ENCODE assay signal across 1 cellular context in the genomic region with DNA sequence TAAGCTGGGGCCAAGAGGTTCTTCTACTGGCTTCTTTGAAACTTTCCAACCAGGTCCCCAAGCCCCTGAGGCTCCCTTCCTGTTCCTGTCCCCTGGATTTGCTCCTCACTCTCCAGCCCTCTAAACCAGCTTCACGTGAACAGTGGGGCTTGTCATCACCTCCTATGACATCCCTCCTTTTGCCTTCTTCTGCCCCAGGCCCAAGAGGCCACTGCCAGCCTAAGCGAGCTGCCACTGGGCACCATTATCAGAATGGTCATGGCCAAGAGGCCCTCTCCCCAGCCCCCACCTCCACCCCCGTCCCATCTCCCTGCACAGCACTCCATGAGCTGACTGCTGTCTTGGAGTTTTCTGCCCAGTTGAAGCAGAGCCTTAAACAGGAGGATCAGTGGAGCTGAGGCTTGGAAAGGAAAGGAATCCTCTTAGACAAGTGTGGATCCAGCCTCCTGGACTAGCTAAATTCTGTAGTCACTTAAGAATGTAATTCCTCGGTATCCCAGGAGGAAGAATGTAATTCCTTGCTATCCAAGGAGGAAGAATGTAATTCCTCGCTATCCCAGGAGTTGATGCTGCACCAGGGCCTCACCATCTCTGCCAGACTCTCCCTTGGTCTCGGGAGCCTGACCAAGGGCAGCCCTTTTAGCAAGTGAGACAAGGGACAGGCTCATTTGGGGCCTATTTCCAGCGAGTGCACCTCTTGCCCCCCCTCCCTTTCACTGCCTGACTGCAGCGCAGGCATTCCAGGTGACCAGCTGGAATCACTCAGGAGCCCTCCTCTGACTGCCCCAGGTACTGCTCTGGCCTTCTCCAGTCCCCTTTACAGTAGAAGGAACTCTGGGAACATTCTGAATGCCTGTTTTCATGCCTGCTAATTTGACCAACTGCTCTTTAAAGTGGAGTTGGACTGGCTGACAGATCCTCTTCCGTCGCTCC.
TF ChIP-seq lines count a peak whose summit lies in the region.

No MANE protein-coding gene starts in this region.

TF ChIP-seq in GM23338, 12 proteins besides CTCF, POLR2A, EP300 and RAD21 (continued from another document):
- TF ChIP-seq, protein P1, sequence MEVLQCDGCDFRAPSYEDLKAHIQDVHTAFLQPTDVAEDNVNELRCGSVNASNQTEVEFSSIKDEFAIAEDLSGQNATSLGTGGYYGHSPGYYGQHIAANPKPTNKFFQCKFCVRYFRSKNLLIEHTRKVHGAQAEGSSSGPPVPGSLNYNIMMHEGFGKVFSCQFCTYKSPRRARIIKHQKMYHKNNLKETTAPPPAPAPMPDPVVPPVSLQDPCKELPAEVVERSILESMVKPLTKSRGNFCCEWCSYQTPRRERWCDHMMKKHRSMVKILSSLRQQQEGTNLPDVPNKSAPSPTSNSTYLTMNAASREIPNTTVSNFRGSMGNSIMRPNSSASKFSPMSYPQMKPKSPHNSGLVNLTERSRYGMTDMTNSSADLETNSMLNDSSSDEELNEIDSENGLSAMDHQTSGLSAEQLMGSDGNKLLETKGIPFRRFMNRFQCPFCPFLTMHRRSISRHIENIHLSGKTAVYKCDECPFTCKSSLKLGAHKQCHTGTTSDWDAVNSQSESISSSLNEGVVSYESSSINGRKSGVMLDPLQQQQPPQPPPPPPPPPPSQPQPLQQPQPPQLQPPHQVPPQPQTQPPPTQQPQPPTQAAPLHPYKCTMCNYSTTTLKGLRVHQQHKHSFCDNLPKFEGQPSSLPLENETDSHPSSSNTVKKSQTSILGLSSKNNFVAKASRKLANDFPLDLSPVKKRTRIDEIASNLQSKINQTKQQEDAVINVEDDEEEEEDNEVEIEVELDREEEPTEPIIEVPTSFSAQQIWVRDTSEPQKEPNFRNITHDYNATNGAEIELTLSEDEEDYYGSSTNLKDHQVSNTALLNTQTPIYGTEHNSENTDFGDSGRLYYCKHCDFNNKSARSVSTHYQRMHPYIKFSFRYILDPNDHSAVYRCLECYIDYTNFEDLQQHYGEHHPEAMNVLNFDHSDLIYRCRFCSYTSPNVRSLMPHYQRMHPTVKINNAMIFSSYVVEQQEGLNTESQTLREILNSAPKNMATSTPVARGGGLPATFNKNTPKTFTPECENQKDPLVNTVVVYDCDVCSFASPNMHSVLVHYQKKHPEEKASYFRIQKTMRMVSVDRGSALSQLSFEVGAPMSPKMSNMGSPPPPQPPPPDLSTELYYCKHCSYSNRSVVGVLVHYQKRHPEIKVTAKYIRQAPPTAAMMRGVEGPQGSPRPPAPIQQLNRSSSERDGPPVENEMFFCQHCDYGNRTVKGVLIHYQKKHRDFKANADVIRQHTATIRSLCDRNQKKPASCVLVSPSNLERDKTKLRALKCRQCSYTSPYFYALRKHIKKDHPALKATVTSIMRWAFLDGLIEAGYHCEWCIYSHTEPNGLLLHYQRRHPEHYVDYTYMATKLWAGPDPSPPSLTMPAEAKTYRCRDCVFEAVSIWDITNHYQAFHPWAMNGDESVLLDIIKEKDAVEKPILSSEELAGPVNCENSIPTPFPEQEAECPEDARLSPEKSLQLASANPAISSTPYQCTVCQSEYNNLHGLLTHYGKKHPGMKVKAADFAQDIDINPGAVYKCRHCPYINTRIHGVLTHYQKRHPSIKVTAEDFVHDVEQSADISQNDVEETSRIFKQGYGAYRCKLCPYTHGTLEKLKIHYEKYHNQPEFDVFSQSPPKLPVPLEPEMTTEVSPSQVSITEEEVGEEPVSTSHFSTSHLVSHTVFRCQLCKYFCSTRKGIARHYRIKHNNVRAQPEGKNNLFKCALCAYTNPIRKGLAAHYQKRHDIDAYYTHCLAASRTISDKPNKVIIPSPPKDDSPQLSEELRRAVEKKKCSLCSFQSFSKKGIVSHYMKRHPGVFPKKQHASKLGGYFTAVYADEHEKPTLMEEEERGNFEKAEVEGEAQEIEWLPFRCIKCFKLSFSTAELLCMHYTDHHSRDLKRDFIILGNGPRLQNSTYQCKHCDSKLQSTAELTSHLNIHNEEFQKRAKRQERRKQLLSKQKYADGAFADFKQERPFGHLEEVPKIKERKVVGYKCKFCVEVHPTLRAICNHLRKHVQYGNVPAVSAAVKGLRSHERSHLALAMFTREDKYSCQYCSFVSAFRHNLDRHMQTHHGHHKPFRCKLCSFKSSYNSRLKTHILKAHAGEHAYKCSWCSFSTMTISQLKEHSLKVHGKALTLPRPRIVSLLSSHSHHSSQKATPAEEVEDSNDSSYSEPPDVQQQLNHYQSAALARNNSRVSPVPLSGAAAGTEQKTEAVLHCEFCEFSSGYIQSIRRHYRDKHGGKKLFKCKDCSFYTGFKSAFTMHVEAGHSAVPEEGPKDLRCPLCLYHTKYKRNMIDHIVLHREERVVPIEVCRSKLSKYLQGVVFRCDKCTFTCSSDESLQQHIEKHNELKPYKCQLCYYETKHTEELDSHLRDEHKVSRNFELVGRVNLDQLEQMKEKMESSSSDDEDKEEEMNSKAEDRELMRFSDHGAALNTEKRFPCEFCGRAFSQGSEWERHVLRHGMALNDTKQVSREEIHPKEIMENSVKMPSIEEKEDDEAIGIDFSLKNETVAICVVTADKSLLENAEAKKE (CRISPR knock-in tag; IDR thresholded peaks at IDR 0.05), result no peak
- TF ChIP-seq NANOG (IDR thresholded peaks at IDR 0.05; ENCODE audit: borderline replicate concordance) (no peak), EZH2 (IDR thresholded peaks at IDR 0.05; ENCODE audit: low read depth, unreplicated experiment) (no peak), JUNB (IDR thresholded peaks at IDR 0.05; ENCODE audit: unreplicated experiment) (no peak), POLR2AphosphoS5 (IDR thresholded peaks at IDR 0.05; ENCODE audit: low read depth) (no peak), EZH2phosphoT487 (IDR thresholded peaks at IDR 0.05; ENCODE audit: unreplicated experiment) (no peak)
- TF ChIP-seq, protein P2, sequence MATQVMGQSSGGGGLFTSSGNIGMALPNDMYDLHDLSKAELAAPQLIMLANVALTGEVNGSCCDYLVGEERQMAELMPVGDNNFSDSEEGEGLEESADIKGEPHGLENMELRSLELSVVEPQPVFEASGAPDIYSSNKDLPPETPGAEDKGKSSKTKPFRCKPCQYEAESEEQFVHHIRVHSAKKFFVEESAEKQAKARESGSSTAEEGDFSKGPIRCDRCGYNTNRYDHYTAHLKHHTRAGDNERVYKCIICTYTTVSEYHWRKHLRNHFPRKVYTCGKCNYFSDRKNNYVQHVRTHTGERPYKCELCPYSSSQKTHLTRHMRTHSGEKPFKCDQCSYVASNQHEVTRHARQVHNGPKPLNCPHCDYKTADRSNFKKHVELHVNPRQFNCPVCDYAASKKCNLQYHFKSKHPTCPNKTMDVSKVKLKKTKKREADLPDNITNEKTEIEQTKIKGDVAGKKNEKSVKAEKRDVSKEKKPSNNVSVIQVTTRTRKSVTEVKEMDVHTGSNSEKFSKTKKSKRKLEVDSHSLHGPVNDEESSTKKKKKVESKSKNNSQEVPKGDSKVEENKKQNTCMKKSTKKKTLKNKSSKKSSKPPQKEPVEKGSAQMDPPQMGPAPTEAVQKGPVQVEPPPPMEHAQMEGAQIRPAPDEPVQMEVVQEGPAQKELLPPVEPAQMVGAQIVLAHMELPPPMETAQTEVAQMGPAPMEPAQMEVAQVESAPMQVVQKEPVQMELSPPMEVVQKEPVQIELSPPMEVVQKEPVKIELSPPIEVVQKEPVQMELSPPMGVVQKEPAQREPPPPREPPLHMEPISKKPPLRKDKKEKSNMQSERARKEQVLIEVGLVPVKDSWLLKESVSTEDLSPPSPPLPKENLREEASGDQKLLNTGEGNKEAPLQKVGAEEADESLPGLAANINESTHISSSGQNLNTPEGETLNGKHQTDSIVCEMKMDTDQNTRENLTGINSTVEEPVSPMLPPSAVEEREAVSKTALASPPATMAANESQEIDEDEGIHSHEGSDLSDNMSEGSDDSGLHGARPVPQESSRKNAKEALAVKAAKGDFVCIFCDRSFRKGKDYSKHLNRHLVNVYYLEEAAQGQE (IDR thresholded peaks at IDR 0.05; ENCODE audit: unreplicated experiment), result no peak
